Comparison of ENCODE assay signal across 10 cellular contexts in genomic region chr18:26978812-26979341, GRCh38.
DNase-seq lines count a peak whose midpoint lies in the region; ATAC-seq and TF ChIP-seq lines count a peak whose summit lies in the region.
"Had no signal": no experiment of that assay in that cellular context is flagged by ENCODE, and none has a peak within 500 bp of the region (broad histone marks: within the 10 kb centered on the region; RNA-seq: fewer than 3 reads in every experiment).

No MANE protein-coding gene starts in this region.

- ATAC-seq in GM19351 (IDR thresholded peaks at IDR 0.05; ENCODE audit: unreplicated experiment) (peak; percentile 96), HG02852 (IDR thresholded peaks at IDR 0.05; ENCODE audit: unreplicated experiment) (peak; percentile 98), HG03571 (IDR thresholded peaks at IDR 0.05; ENCODE audit: unreplicated experiment) (peak; percentile 97)
- ATAC-seq: activated naive CD8-positive, alpha-beta T cell treated with anti-CD3 and anti-CD28 coated beads, Interleukin-2, amount 50 U/mL, for 24 hours had no signal

- DNase-seq in GM10248 (ENCODE audit: extremely low spot score) (peak; percentile 53), GOT3 (lab: John Stamatoyannopoulos, UW) (no peak), HuH-7.5 (ENCODE audit: low spot score) (no peak), NCI-H510A treated with DMSO at 0.1 percent for 48 hours (lab: John Stamatoyannopoulos, UW) (no peak)
- DNase-seq in activated effector memory CD4-positive, alpha-beta T cell treated with anti-CD3 and anti-CD28 coated beads, Interleukin-2, amount 50 U/mL, for 16 hours: no peak
- DNase-seq: activated naive CD8-positive, alpha-beta T cell treated with anti-CD3 and anti-CD28 coated beads, Interleukin-2, amount 50 U/mL, for 24 hours; endodermal cell had no signal

- CTCF ChIA-PET in GM10248 (lab: Yijun Ruan, JAX): no interaction called here

- TF ChIP-seq CTCF in GM10248 (IDR thresholded peaks at IDR 0.05; ENCODE audit: control extremely low read depth, extremely low read depth, low read depth, missing control alignments): no peak

- POLR2A ChIA-PET in GM10248 (lab: Yijun Ruan, JAX): no interaction called here
